28 cellular contexts compared by ENCODE assay signal in genomic region chr9:83405674-83406255, GRCh38.
DNase-seq lines count a peak whose midpoint lies in the region; ATAC-seq, FAIRE-seq and TF ChIP-seq lines count a peak whose summit lies in the region.
"Had no signal": no experiment of that assay in that cellular context is flagged by ENCODE, and none has a peak within 500 bp of the region (broad histone marks: within the 10 kb centered on the region; RNA-seq: fewer than 3 reads in every experiment).

No MANE protein-coding gene starts in this region.

- no peak overlapping the region for H3K27ac ChIP-seq in cardiac muscle cell
- no peak overlapping the region for H3K27ac ChIP-seq in body of pancreas
- H3K27ac ChIP-seq: adrenal gland, dorsolateral prefrontal cortex, epithelial cell of prostate, psoas muscle, stomach, tibial nerve had no signal

- H3K36me3 ChIP-seq in cardiac muscle cell (no peaks in the 10 kb centered on the region), body of pancreas (replicated peaks in 1 of 2; ENCODE audit: insufficient read depth in 1 of 2, low read depth in 2 of 2) (no peaks in the 10 kb centered on the region)
- H3K36me3 ChIP-seq: adrenal gland, stomach had no signal

- intact Hi-C loops in Right ventricle myocardium inferior (cut with DNase I) (loop anchor here (10.0 kb wide), 1 partner anchor 59 kb away; no protein-coding TSS in a partner anchor), body of pancreas (cut with DNase I) (no loop called here)

- H3K27me3 ChIP-seq in cardiac muscle cell (no peaks in the 10 kb centered on the region), body of pancreas (no peaks in the 10 kb centered on the region)
- H3K27me3 ChIP-seq: adrenal gland, dorsolateral prefrontal cortex, stomach, tibial nerve had no signal

- no peak for FAIRE-seq in frontal cortex (lab: Jason Lieb, UNC)
- FAIRE-seq: HTR-8/SVneo had no signal

- 51 to 54% methylated on average over 10 of the region's 10 CpGs for WGBS in body of pancreas, 2 donors

- DNase-seq in cardiac muscle cell (ENCODE audit: low read depth in 1 of 2, low spot score in 1 of 2) (peak in 1 of 2 donors; percentile 45), Right ventricle myocardium inferior (ENCODE audit: missing footprints) (no peak), body of pancreas (peak in 3 of 4 donors; percentile 23 to 53 (median 35)), fibroblast of the conjunctiva (ENCODE audit: low read depth) (peak; percentile 8), epidermal melanocyte (ENCODE audit: insufficient read length, low spot score) (no peak), OCI-M2 (lab: John Stamatoyannopoulos, UW; ENCODE audit: unreplicated experiment) (no peak), frontal cortex (ENCODE audit: low spot score in 2 of 2) (no peak), iPS-NIHi11 (ENCODE audit: low spot score) (no peak)
- DNase-seq: 8988T; activated CD4-positive, alpha-beta T cell treated with anti-CD3 and anti-CD28 coated beads for 48 hours; activated naive CD4-positive, alpha-beta T cell treated with Interleukin-2 at 50 U/mL for 16 hours; activated T-cell treated with anti-CD3 and anti-CD28 coated beads, Interleukin-2, amount 50 U/mL, for 72 hours; adrenal gland; caudate nucleus; dorsolateral prefrontal cortex; GDM1; KBM-7; kidney glomerular epithelial cell; NCI-H2171; NCI-H526 treated with DMSO at 0.1 percent for 48 hours; psoas muscle; stimulated activated CD8-positive, alpha-beta memory T cell treated with anti-CD3 and anti-CD28 coated beads, Interleukin-4, amount 100 ng/mL, for 48 hours; stomach; T-helper 17 cell had no signal

- TF ChIP-seq POLR2A in body of pancreas (IDR thresholded peaks at IDR 0.05), result no peak

- ATAC-seq in Right ventricle myocardium inferior, result no peak
- ATAC-seq in body of pancreas, result peak; percentile 65
- ATAC-seq: activated T-cell treated with anti-CD3 and anti-CD28 coated beads, Interleukin-2, amount 50 U/mL, for 72 hours; psoas muscle; T-helper 17 cell had no signal

- TF ChIP-seq CTCF in cardiac muscle cell (IDR thresholded peaks at IDR 0.05; ENCODE audit: low read depth, low read length), result peak; percentile 37
- TF ChIP-seq CTCF in body of pancreas (IDR thresholded peaks at IDR 0.05), result peak in 4 of 7 experiments; percentile 15 to 34 (median 24)

- no peaks in the 10 kb centered on the region for H3K4me1 ChIP-seq in cardiac muscle cell (ENCODE audit: low read depth)
- H3K4me1 ChIP-seq in body of pancreas, result peaks cover 5% of the 10 kb centered on the region
- H3K4me1 ChIP-seq: adrenal gland, psoas muscle had no signal

- H3K4me3 ChIP-seq in cardiac muscle cell, result no peak overlapping the region
- H3K4me3 ChIP-seq in body of pancreas, result no peak overlapping the region
- H3K4me3 ChIP-seq: adrenal gland, dorsolateral prefrontal cortex, lung, psoas muscle, stomach, tibial nerve had no signal

- H3K9me3 ChIP-seq in cardiac muscle cell (ENCODE audit: low read depth), result no peaks in the 10 kb centered on the region
- H3K9me3 ChIP-seq in body of pancreas, result no peaks in the 10 kb centered on the region
- H3K9me3 ChIP-seq: adrenal gland, psoas muscle had no signal

Comparison
In these comparisons a context has a peak if more than half of its experiments do, and no peak if none do; other contexts are left out.
1. DNase-seq: peak in body of pancreas (3 of 4) and fibroblast of the conjunctiva (single experiment); none in Right ventricle myocardium inferior (single experiment), epidermal melanocyte (single experiment), OCI-M2 (single experiment), frontal cortex (0 of 2) and iPS-NIHi11 (single experiment).